In the genomic region with DNA sequence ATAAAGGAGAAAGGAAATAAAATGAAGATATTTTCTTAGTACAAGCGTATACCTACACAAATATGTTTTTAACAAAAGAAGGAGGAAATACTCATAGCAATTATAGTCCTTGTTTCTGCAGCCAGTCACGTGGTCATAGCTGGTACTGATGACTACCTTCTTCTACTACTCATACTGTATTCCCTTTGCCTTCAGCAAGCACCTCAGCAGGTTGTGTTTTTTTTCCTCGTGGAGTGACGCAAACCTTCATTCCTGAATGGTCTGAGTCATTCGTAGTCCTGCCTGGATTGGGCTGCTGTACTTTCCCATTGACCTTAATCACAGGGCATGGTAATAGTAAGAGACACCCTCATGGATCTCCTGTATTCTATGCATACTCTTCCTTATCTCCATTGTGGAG, we compare ENCODE assay signal across 1 cellular context.
TF ChIP-seq lines count a peak whose summit lies in the region.

No MANE protein-coding gene starts in this region.

TF ChIP-seq in IMR-90, 13 proteins besides CTCF, POLR2A, EP300 and RAD21 (continued from another document):
- TF ChIP-seq, protein P1, sequence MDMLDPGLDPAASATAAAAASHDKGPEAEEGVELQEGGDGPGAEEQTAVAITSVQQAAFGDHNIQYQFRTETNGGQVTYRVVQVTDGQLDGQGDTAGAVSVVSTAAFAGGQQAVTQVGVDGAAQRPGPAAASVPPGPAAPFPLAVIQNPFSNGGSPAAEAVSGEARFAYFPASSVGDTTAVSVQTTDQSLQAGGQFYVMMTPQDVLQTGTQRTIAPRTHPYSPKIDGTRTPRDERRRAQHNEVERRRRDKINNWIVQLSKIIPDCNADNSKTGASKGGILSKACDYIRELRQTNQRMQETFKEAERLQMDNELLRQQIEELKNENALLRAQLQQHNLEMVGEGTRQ (IDR thresholded peaks at IDR 0.05; ENCODE audit: low read depth, low read length), result no peak
- TF ChIP-seq RCOR1 (IDR thresholded peaks at IDR 0.05; ENCODE audit: insufficient replicate concordance, low read length), result no peak
- TF ChIP-seq NFE2L2 (IDR thresholded peaks at IDR 0.05; ENCODE audit: low read depth, low read length), result no peak
- no peak for TF ChIP-seq RFX5 (IDR thresholded peaks at IDR 0.05; ENCODE audit: low read depth, low read length)
- no peak for TF ChIP-seq MXI1 (IDR thresholded peaks at IDR 0.05; ENCODE audit: borderline replicate concordance, low read depth, low read length)
- no peak for TF ChIP-seq MAFK (IDR thresholded peaks at IDR 0.05; ENCODE audit: low read depth, low read length)
- TF ChIP-seq SMC3 (IDR thresholded peaks at IDR 0.05; ENCODE audit: low read depth, low read length), result no peak
- TF ChIP-seq FOS (IDR thresholded peaks at IDR 0.05; ENCODE audit: low read depth, low read length), result no peak
- no peak for TF ChIP-seq BHLHE40 (IDR thresholded peaks at IDR 0.05; ENCODE audit: low read depth, low read length)
TF ChIP-seq in IMR-90: peak in this region for 0.
